ENCODE assay signal across 1 cellular context in genomic region chr9:83330207-83331196, GRCh38.
TF ChIP-seq lines count a peak whose summit lies in the region.

No MANE protein-coding gene starts in this region.

TF ChIP-seq in HepG2, 621 proteins besides CTCF, POLR2A, EP300 and RAD21 (continued from another document):
- TF ChIP-seq ZBTB40 (IDR thresholded peaks at IDR 0.05) = peak; percentile 57
- peak; percentile 95 for TF ChIP-seq ZBTB40 (CRISPR knock-in tag; IDR thresholded peaks at IDR 0.05)
- TF ChIP-seq KDM3A (CRISPR knock-in tag; IDR thresholded peaks at IDR 0.05; ENCODE audit: low read depth) = no peak
- TF ChIP-seq CEBPZ (IDR thresholded peaks at IDR 0.05; ENCODE audit: low read length) = no peak
- TF ChIP-seq ZNF280B (CRISPR knock-in tag; IDR thresholded peaks at IDR 0.05; ENCODE audit: borderline replicate concordance) = no peak
